ENCODE assay signal across 19 cellular contexts in genomic region chr17:81074440-81074839, GRCh38. TPM values are rescaled to one million over a fixed set of nuclear protein-coding genes. Genes with fewer than 3 reads are reported as not detected.
A peak's percentile ranks its signal among the peaks of the same experiment; 100 is the strongest.
DNase-seq lines count a peak whose midpoint lies in the region; TF ChIP-seq lines count a peak whose summit lies in the region.
"Had no signal": no experiment of that assay in that cellular context is flagged by ENCODE, and none has a peak within 500 bp of the region (broad histone marks: within the 10 kb centered on the region; RNA-seq: fewer than 3 reads in every experiment).

No MANE protein-coding gene starts in this region.

- H3K27ac Mint-ChIP-seq in brain, result peak overlapping the region; percentile 40 to 96 (median 93)
- H3K27ac Mint-ChIP-seq in nephron progenitor cell, result peak overlapping the region; percentile 46
- H3K27ac Mint-ChIP-seq: CD14-positive monocyte, GM23338 had no signal

- intact Hi-C loops in thyroid gland (cut with DNase I), result no loop called here

- H3K4me1 Mint-ChIP-seq in brain, result peaks cover 69% of the 10 kb centered on the region
- peaks cover 48% of the 10 kb centered on the region for H3K4me1 Mint-ChIP-seq in nephron progenitor cell

- H3K9me3 Mint-ChIP-seq in brain, result peaks cover 0 to 4% (median 0%) of the 10 kb centered on the region in 5 experiments
- no peaks in the 10 kb centered on the region for H3K9me3 Mint-ChIP-seq in nephron progenitor cell
- H3K9me3 Mint-ChIP-seq: CD14-positive monocyte, GM23338 had no signal

- peaks cover 18% of the 10 kb centered on the region for H3K36me3 Mint-ChIP-seq in brain
- H3K36me3 Mint-ChIP-seq in nephron progenitor cell (ENCODE audit: low read depth), result peaks cover 9% of the 10 kb centered on the region
- H3K36me3 Mint-ChIP-seq: CD14-positive monocyte had no signal

- H3K4me3 ChIP-seq in thyroid gland (replicated peaks in 1 of 3), result no peak overlapping the region
- H3K4me3 ChIP-seq: GM23338 had no signal

- TF ChIP-seq CTCF in RWPE1 (conservative IDR thresholded peaks at IDR 0.05; ENCODE audit: low read depth) (no peak), brain (conservative IDR thresholded peaks at IDR 0.05) (no peak), nephron progenitor cell (IDR thresholded peaks at IDR 0.05) (no peak), thyroid gland (IDR thresholded peaks at IDR 0.05) (no peak)

- TF ChIP-seq POLR2A in thyroid gland (IDR thresholded peaks at IDR 0.05), result no peak

- no peaks in the 10 kb centered on the region for H3K27me3 Mint-ChIP-seq in brain
- H3K27me3 Mint-ChIP-seq in nephron progenitor cell (ENCODE audit: low read depth, poor library complexity), result peaks cover 3% of the 10 kb centered on the region

- CTCF ChIA-PET in RWPE1 (lab: Yijun Ruan, JAX), result interaction anchor here (1.2 kb wide), 1 partner anchor 11 kb away, joined by 4 read pairs; no protein-coding TSS in a partner anchor

- peak overlapping the region in 1 of 5 experiments; percentile 5 for H3K4me3 Mint-ChIP-seq in brain
- no peak overlapping the region for H3K4me3 Mint-ChIP-seq in nephron progenitor cell
- H3K4me3 Mint-ChIP-seq: CD14-positive monocyte, GM23338 had no signal

- POLR2A ChIA-PET in RWPE1 (lab: Yijun Ruan, JAX; ENCODE audit: low non-redundant PET), result no interaction called here

- no peaks in the 10 kb centered on the region for H3K27me3 ChIP-seq in thyroid gland

- H3K27ac ChIP-seq in RWPE1, result peak overlapping the region; percentile 99
- no peak overlapping the region for H3K27ac ChIP-seq in thyroid gland

- H3K4me1 ChIP-seq in thyroid gland, result peaks cover 32 to 34% of the 10 kb centered on the region in 2 donors

- H3K36me3 ChIP-seq in thyroid gland, result no peaks in the 10 kb centered on the region

- no peak for DNase-seq in RWPE1 (ENCODE audit: low spot score)
- no peak for DNase-seq in nephron progenitor cell
- DNase-seq in NCI-H2196 (lab: John Stamatoyannopoulos, UW; ENCODE audit: unreplicated experiment), result no peak
- no peak for DNase-seq in NCI-H1048 (lab: John Stamatoyannopoulos, UW)
- no peak for DNase-seq in thyroid gland
- no peak for DNase-seq in mucosa of gallbladder (ENCODE audit: low spot score)
- DNase-seq: ACHN, DMS79, KBM-7, NCI-H187, NCI-H2107, NCI-H2227 treated with DMSO at 0.1 percent for 48 hours, NCI-H510A treated with DMSO at 0.1 percent for 48 hours, NCI-H774, SHP77 treated with DMSO at 0.1 percent for 48 hours, SK-N-SH had no signal

- no peaks in the 10 kb centered on the region for H3K9me3 ChIP-seq in thyroid gland
- H3K9me3 ChIP-seq: SK-N-SH had no signal

- 94 to 96% methylated on average over 24 of the region's 24 CpGs for WGBS in thyroid gland, 2 donors

RNA-seq across cellular contexts. Expression of gene BAIAP2, which starts 39.5 kb away (rescaled TPM):
- polyA plus RNA-seq in brain (ENCODE audit: insufficient read depth, low read depth, low replicate concordance), result 87.8 TPM
- 10 to 100 TPM; 35.8 to 86.8 (median 42.1) TPM for total RNA-seq in thyroid gland
- total RNA-seq in mucosa of gallbladder, result 101 TPM
